ENCODE assay signal across 1 cellular context in genomic region chr12:6936642-6937480, GRCh38.
TF ChIP-seq lines count a peak whose summit lies in the region.

No MANE protein-coding gene starts in this region.

TF ChIP-seq in H1, 55 proteins besides CTCF, POLR2A, EP300 and RAD21:
- 0 out of 2 replicates have a peak, but pooled peaks have one; percentile 9 for TF ChIP-seq USF2 (IDR thresholded peaks at IDR 0.05; ENCODE audit: low read length)
- TF ChIP-seq POLR2AphosphoS5 (IDR thresholded peaks at IDR 0.05; ENCODE audit: low read depth, low read length): 0 out of 2 replicates have a peak, but pooled peaks have one; percentile 27
- no peak for TF ChIP-seq MAFK (IDR thresholded peaks at IDR 0.05; ENCODE audit: low read depth, low read length)
